In genomic region chr4:39638358-39639239, GRCh38 we compare ENCODE assay signal across 1 cellular context.
A peak's percentile ranks its signal among the peaks of the same experiment; 100 is the strongest.
TF ChIP-seq lines count a peak whose summit lies in the region.

Gene SMIM14 (minus strand): TSS chr4:39638865. CDS start chr4:39605145, 33,720 bp downstream.

TF ChIP-seq in WTC11, 78 proteins besides CTCF, POLR2A, EP300 and RAD21 (continued from another document):
- TF ChIP-seq E2F1 (CRISPR knock-in tag; IDR thresholded peaks at IDR 0.05) (no peak), RELA (CRISPR knock-in tag; IDR thresholded peaks at IDR 0.05; ENCODE audit: borderline replicate concordance) (no peak), JUN (CRISPR knock-in tag; IDR thresholded peaks at IDR 0.05) (no peak), PREB (CRISPR knock-in tag; IDR thresholded peaks at IDR 0.05; ENCODE audit: borderline replicate concordance) (no peak), MLX (CRISPR knock-in tag; IDR thresholded peaks at IDR 0.05) (0 out of 2 replicates have a peak, but pooled peaks have one; percentile 19), NFYB (CRISPR knock-in tag; conservative IDR thresholded peaks at IDR 0.05; ENCODE audit: low read depth) (no peak), ZBTB43 (CRISPR knock-in tag; IDR thresholded peaks at IDR 0.05) (0 out of 2 replicates have a peak, but pooled peaks have one; percentile 49), FOXP1 (CRISPR knock-in tag; IDR thresholded peaks at IDR 0.05; ENCODE audit: borderline replicate concordance) (no peak), OVOL2 (CRISPR knock-in tag; IDR thresholded peaks at IDR 0.05; ENCODE audit: borderline replicate concordance) (no peak), CDX4 (CRISPR knock-in tag; IDR thresholded peaks at IDR 0.05; ENCODE audit: borderline replicate concordance) (no peak), ZSCAN18 (CRISPR knock-in tag; IDR thresholded peaks at IDR 0.05) (no peak), NFATC4 (CRISPR knock-in tag; IDR thresholded peaks at IDR 0.05) (no peak), ZNF532 (CRISPR knock-in tag; IDR thresholded peaks at IDR 0.05; ENCODE audit: borderline replicate concordance) (no peak), USF1 (CRISPR knock-in tag; IDR thresholded peaks at IDR 0.05) (no peak; the same call in 1 of the 2 replicates), HMGA2 (CRISPR knock-in tag; IDR thresholded peaks at IDR 0.05) (no peak), USF2 (CRISPR knock-in tag; IDR thresholded peaks at IDR 0.05) (no peak)
